In genomic region chr22:41593336-41593960, GRCh38 we compare ENCODE assay signal across 3 cellular contexts. TPM values are rescaled to one million over a fixed set of nuclear protein-coding genes. Genes with fewer than 3 reads are reported as not detected.
"Had no signal": no experiment of that assay in that cellular context is flagged by ENCODE, and none has a peak within 500 bp of the region (broad histone marks: within the 10 kb centered on the region; RNA-seq: fewer than 3 reads in every experiment).

No MANE protein-coding gene starts in this region.

RNA-seq across cellular contexts. Expression of gene CSDC2, which starts 32.6 kb away (rescaled TPM):
- total RNA-seq: OCI-LY7, RPMI7951, SJSA1 had no signal
